ENCODE assay signal across 33 cellular contexts in genomic region chr15:88042047-88042446, GRCh38.
"Had no signal": no experiment of that assay in that cellular context is flagged by ENCODE, and none has a peak within 500 bp of the region (broad histone marks: within the 10 kb centered on the region; RNA-seq: fewer than 3 reads in every experiment).

No MANE protein-coding gene starts in this region.

- H3K27ac ChIP-seq: SJSA1 had no signal

- H3K9ac ChIP-seq: SK-N-SH had no signal

- H3K4me3 ChIP-seq: SJSA1 had no signal

- H3K4me2 ChIP-seq: SK-N-SH had no signal

- H3K36me3 ChIP-seq: SJSA1 had no signal

- H3K9me3 Mint-ChIP-seq: activated B cell treated with CpG ODN at 0.5 μM for 24 hours; activated CD4-positive, alpha-beta memory T cell treated with anti-CD3 and anti-CD28 coated beads for 36 hours; activated naive CD4-positive, alpha-beta T cell treated with anti-CD3 and anti-CD28 coated beads, Interleukin-2, amount 10 ng/mL, durations not matched to agents 7 days and 5 days; activated naive CD8-positive, alpha-beta T cell treated with anti-CD3 and anti-CD28 coated beads, Interleukin-2, amount 50 U/mL, for 24 hours; brain; T-helper 1 cell treated with Interleukin-12 subunit alpha and Interleukin-12 subunit beta and Interleukin-4 antibody, amounts not matched to agents 30 μg/mL and 1 μg/mL, for 36 hours; T-helper 2 cell treated with Interferon-gamma antibody and Interleukin-4, amounts not matched to agents 5 μg/mL and 100 μg/mL, for 36 hours had no signal

- H3K27me3 ChIP-seq: SJSA1 had no signal

- H3K4me1 Mint-ChIP-seq: activated B cell treated with CpG ODN at 0.5 μM for 24 hours; activated naive CD4-positive, alpha-beta T cell treated with anti-CD3 and anti-CD28 coated beads, Interleukin-2, amount 10 ng/mL, durations not matched to agents 7 days and 5 days; activated naive CD8-positive, alpha-beta T cell treated with anti-CD3 and anti-CD28 coated beads, Interleukin-2, amount 50 U/mL, for 24 hours had no signal

- H3K27ac Mint-ChIP-seq: activated B cell treated with CpG ODN at 0.5 μM for 24 hours; activated CD4-positive, alpha-beta memory T cell treated with anti-CD3 and anti-CD28 coated beads for 36 hours; activated naive CD4-positive, alpha-beta T cell treated with anti-CD3 and anti-CD28 coated beads, Interleukin-2, amount 10 ng/mL, durations not matched to agents 7 days and 5 days; activated naive CD8-positive, alpha-beta T cell; activated naive CD8-positive, alpha-beta T cell treated with anti-CD3 and anti-CD28 coated beads, Interleukin-2, amount 50 U/mL, for 24 hours; brain; T-helper 1 cell treated with Interleukin-12 subunit alpha and Interleukin-12 subunit beta and Interleukin-4 antibody, amounts not matched to agents 30 μg/mL and 1 μg/mL, for 36 hours; T-helper 2 cell treated with Interferon-gamma antibody and Interleukin-4, amounts not matched to agents 5 μg/mL and 100 μg/mL, for 36 hours had no signal

- H3K4me1 ChIP-seq: SJSA1 had no signal

- DNase-seq: activated B cell treated with CpG ODN at 0.5 μM for 24 hours; activated CD4-positive, alpha-beta memory T cell treated with anti-CD3 and anti-CD28 coated beads for 36 hours; activated CD4-positive, alpha-beta T cell treated with anti-CD3 and anti-CD28 coated beads for 4 hours; activated CD4-positive, alpha-beta T cell treated with anti-CD3 and anti-CD28 coated beads, Interleukin-2, amount 50 U/mL, for 1 hour; activated CD4-positive, CD25-positive, alpha-beta regulatory T cell treated with anti-CD3 and anti-CD28 coated beads, Interleukin-2, amount 50 U/mL, for 72 hours; activated CD8-positive, alpha-beta memory T cell treated with anti-CD3 and anti-CD28 coated beads, Interleukin-2, amount 50 U/mL, for 48 hours; activated effector memory CD4-positive, alpha-beta T cell treated with Interleukin-2 at 50 U/mL for 16 hours; activated naive CD4-positive, alpha-beta T cell treated with anti-CD3 and anti-CD28 coated beads, Interleukin-2, amount 10 ng/mL, durations not matched to agents 7 days and 5 days; activated naive CD8-positive, alpha-beta T cell treated with anti-CD3 and anti-CD28 coated beads, Interleukin-2, amount 50 U/mL, for 24 hours; activated T-cell treated with anti-CD3 and anti-CD28 coated beads, Interleukin-2, amount 50 U/mL, for 48 hours; anterior cingulate cortex; caudate nucleus; cerebellar nuclear complex; cortex of kidney; Kasumi-1; KG1; MM.1S; MV-4-11; NCI-H1436 treated with DMSO at 0.1 percent for 48 hours; NCI-H1694 treated with DMSO at 0.1 percent for 48 hours; NCI-H2029; NCI-H510A; NCI-H526; NCI-H82; NK-92 treated with Interleukin-12 subunit alpha and Interleukin-12 subunit beta, amount 100 ng/mL, for 24 hours; OCI-M1; SHP77 treated with DMSO at 0.1 percent for 48 hours; SK-N-SH had no signal

- H3K27me3 Mint-ChIP-seq: activated B cell treated with CpG ODN at 0.5 μM for 24 hours, brain had no signal

- H3K4me3 Mint-ChIP-seq: activated B cell treated with CpG ODN at 0.5 μM for 24 hours; activated CD4-positive, alpha-beta memory T cell treated with anti-CD3 and anti-CD28 coated beads for 36 hours; activated naive CD4-positive, alpha-beta T cell treated with anti-CD3 and anti-CD28 coated beads, Interleukin-2, amount 10 ng/mL, durations not matched to agents 7 days and 5 days; activated naive CD8-positive, alpha-beta T cell; activated naive CD8-positive, alpha-beta T cell treated with anti-CD3 and anti-CD28 coated beads, Interleukin-2, amount 50 U/mL, for 24 hours; brain; T-helper 1 cell treated with Interleukin-12 subunit alpha and Interleukin-12 subunit beta and Interleukin-4 antibody, amounts not matched to agents 30 μg/mL and 1 μg/mL, for 36 hours; T-helper 2 cell treated with Interferon-gamma antibody and Interleukin-4, amounts not matched to agents 5 μg/mL and 100 μg/mL, for 36 hours had no signal

- H3K36me3 Mint-ChIP-seq: activated CD4-positive, alpha-beta memory T cell treated with anti-CD3 and anti-CD28 coated beads for 36 hours; activated naive CD4-positive, alpha-beta T cell treated with anti-CD3 and anti-CD28 coated beads, Interleukin-2, amount 10 ng/mL, durations not matched to agents 7 days and 5 days; activated naive CD8-positive, alpha-beta T cell; brain had no signal

- H3K9me3 ChIP-seq: SJSA1, SK-N-SH had no signal
